In the genomic region with DNA sequence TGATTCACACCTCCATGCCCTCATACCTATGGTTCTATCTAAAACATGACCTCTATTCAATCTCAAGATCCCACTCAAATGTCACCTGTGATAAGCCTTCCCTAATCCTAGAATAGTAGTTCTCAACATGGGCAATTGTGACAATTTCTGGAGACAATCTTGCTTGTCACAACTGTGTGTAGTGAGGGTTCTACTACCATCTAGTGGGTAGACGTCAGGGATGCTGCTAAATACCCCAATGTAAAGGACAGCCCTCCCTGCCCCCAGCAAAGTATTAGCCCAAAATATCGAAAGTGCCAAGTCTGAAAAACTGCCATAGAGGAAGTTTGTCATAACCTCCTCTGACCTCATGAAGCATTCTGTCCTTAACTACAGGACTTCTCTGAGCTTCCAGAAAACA, we compare ENCODE assay signal across 27 cellular contexts.
"Had no signal": no experiment of that assay in that cellular context is flagged by ENCODE, and none has a peak within 500 bp of the region (broad histone marks: within the 10 kb centered on the region; RNA-seq: fewer than 3 reads in every experiment).

No MANE protein-coding gene starts in this region.

- H3K4me1 Mint-ChIP-seq: nephron had no signal

- H3K27ac ChIP-seq: colonic mucosa, dorsolateral prefrontal cortex, esophagus muscularis mucosa, left ventricle myocardium inferior, ovary, prostate gland, upper lobe of left lung, WERI-Rb-1 had no signal

- H3K9me3 ChIP-seq: colonic mucosa, esophagus muscularis mucosa, left ventricle myocardium inferior, neutrophil, ovary, prostate gland, upper lobe of left lung had no signal

- H3K4me1 ChIP-seq: colonic mucosa, prostate gland had no signal

- H3K27me3 Mint-ChIP-seq: effector memory CD8-positive, alpha-beta T cell had no signal

- H3K27me3 ChIP-seq: colonic mucosa, dorsolateral prefrontal cortex, esophagus muscularis mucosa, neutrophil, ovary, upper lobe of left lung had no signal

- FAIRE-seq: bronchial epithelial cell, frontal cortex, TTC549 had no signal

- H3K27ac Mint-ChIP-seq: activated naive CD4-positive, alpha-beta T cell treated with anti-CD3 and anti-CD28 coated beads for 36 hours; activated T-cell treated with anti-CD3 and anti-CD28 coated beads, Interleukin-2, amount 50 U/mL, for 72 hours; effector memory CD8-positive, alpha-beta T cell; nephron; T-helper 2 cell treated with Interferon-gamma antibody and Interleukin-4, amounts not matched to agents 5 μg/mL and 100 μg/mL, for 36 hours had no signal

- H3K36me3 ChIP-seq: colonic mucosa, esophagus muscularis mucosa, left ventricle myocardium inferior, neutrophil, ovary, prostate gland, upper lobe of left lung, WERI-Rb-1 had no signal

- H3K9me3 Mint-ChIP-seq: activated naive CD4-positive, alpha-beta T cell treated with anti-CD3 and anti-CD28 coated beads for 36 hours; activated T-cell treated with anti-CD3 and anti-CD28 coated beads, Interleukin-2, amount 50 U/mL, for 72 hours; effector memory CD8-positive, alpha-beta T cell; nephron; T-helper 2 cell treated with Interferon-gamma antibody and Interleukin-4, amounts not matched to agents 5 μg/mL and 100 μg/mL, for 36 hours had no signal

- ATAC-seq: activated T-cell treated with anti-CD3 and anti-CD28 coated beads, Interleukin-2, amount 50 U/mL, for 72 hours; effector memory CD8-positive, alpha-beta T cell had no signal

- DNase-seq: activated CD4-positive, alpha-beta T cell treated with anti-CD3 and anti-CD28 coated beads for 1 hour; activated CD8-positive, alpha-beta memory T cell treated with anti-CD3 and anti-CD28 coated beads, Interleukin-2, amount 50 U/mL, for 48 hours; activated effector memory CD4-positive, alpha-beta T cell treated with Interleukin-2 at 50 U/mL for 16 hours; activated naive CD4-positive, alpha-beta T cell treated with anti-CD3 and anti-CD28 coated beads for 36 hours; activated T-cell treated with anti-CD3 and anti-CD28 coated beads, Interleukin-2, amount 50 U/mL, for 72 hours; amygdala; colonic mucosa; dorsolateral prefrontal cortex; effector memory CD8-positive, alpha-beta T cell; glutamatergic neuron; hippocampal formation; kidney glomerular epithelial cell; left ventricle myocardium inferior; midbrain; ovary; stimulated activated CD4-positive, alpha-beta T cell treated with anti-CD3 and anti-CD28 coated beads, Interleukin-2, amount 100 ng/mL, for 48 hours; stimulated activated naive CD4-positive, alpha-beta T cell treated with Interleukin-2 at 50 U/mL for 16 hours; upper lobe of left lung; WERI-Rb-1 had no signal

- H3K4me3 Mint-ChIP-seq: activated naive CD4-positive, alpha-beta T cell treated with anti-CD3 and anti-CD28 coated beads for 36 hours; activated T-cell treated with anti-CD3 and anti-CD28 coated beads, Interleukin-2, amount 50 U/mL, for 72 hours; effector memory CD8-positive, alpha-beta T cell; nephron; T-helper 2 cell treated with Interferon-gamma antibody and Interleukin-4, amounts not matched to agents 5 μg/mL and 100 μg/mL, for 36 hours had no signal

- H3K4me3 ChIP-seq: colonic mucosa, dorsolateral prefrontal cortex, esophagus muscularis mucosa, left ventricle myocardium inferior, ovary, prostate gland, upper lobe of left lung had no signal
